9 cellular contexts compared by ENCODE assay signal in genomic region chr2:66432801-66433694, GRCh38. TPM values are rescaled to one million over a fixed set of nuclear protein-coding genes. Genes with fewer than 3 reads are reported as not detected.
A peak's percentile ranks its signal among the peaks of the same experiment; 100 is the strongest.
DNase-seq lines count a peak whose midpoint lies in the region; ATAC-seq and TF ChIP-seq lines count a peak whose summit lies in the region.
"Had no signal": no experiment of that assay in that cellular context is flagged by ENCODE, and none has a peak within 500 bp of the region (broad histone marks: within the 10 kb centered on the region; RNA-seq: fewer than 3 reads in every experiment).

No MANE protein-coding gene starts in this region.

- H3K9me3 Mint-ChIP-seq in glutamatergic neuron (ENCODE audit: unreplicated experiment): peaks cover 32% of the 10 kb centered on the region
- H3K9me3 Mint-ChIP-seq in nephron progenitor cell: no peaks in the 10 kb centered on the region

- peak; percentile 27 for TF ChIP-seq CTCF in glutamatergic neuron (IDR thresholded peaks at IDR 0.05; ENCODE audit: partially characterized antibody, unreplicated experiment)
- no peak for TF ChIP-seq CTCF in nephron progenitor cell (IDR thresholded peaks at IDR 0.05)

- H3K36me3 Mint-ChIP-seq in glutamatergic neuron (ENCODE audit: unreplicated experiment) (no peaks in the 10 kb centered on the region), nephron progenitor cell (ENCODE audit: low read depth) (peaks cover 11% of the 10 kb centered on the region)

- H3K4me1 Mint-ChIP-seq in glutamatergic neuron (ENCODE audit: low read depth, unreplicated experiment) (peaks cover 5% of the 10 kb centered on the region), nephron progenitor cell (peaks cover 46% of the 10 kb centered on the region)

- H3K27me3 Mint-ChIP-seq in glutamatergic neuron (ENCODE audit: unreplicated experiment): peaks cover 34% of the 10 kb centered on the region
- H3K27me3 Mint-ChIP-seq in nephron progenitor cell (ENCODE audit: low read depth, poor library complexity): no peaks in the 10 kb centered on the region

- DNase-seq in AG08396 (ENCODE audit: low spot score) (peak; percentile 94), H7 (peak; percentile 97), NCI-H510A (lab: John Stamatoyannopoulos, UW) (peak; percentile 94), amniotic epithelial cell (ENCODE audit: low read depth) (peak; percentile 98), glutamatergic neuron (peak; percentile 93), nephron progenitor cell (peak; percentile 89)
- no peak for DNase-seq in activated CD4-positive, CD25-positive, alpha-beta regulatory T cell (lab: John Stamatoyannopoulos, UW)

- ATAC-seq in GM18907 (IDR thresholded peaks at IDR 0.05; ENCODE audit: unreplicated experiment): no peak
- ATAC-seq: HCT116 had no signal

- H3K4me3 ChIP-seq in H7 (ENCODE audit: insufficient read depth, low read depth, low read length): peak overlapping the region; percentile 34

- peak overlapping the region; percentile 97 for H3K4me3 Mint-ChIP-seq in glutamatergic neuron (ENCODE audit: unreplicated experiment)
- H3K4me3 Mint-ChIP-seq in nephron progenitor cell: peak overlapping the region; percentile 93

- H3K27ac Mint-ChIP-seq in glutamatergic neuron (ENCODE audit: unreplicated experiment) (peak overlapping the region; percentile 99), nephron progenitor cell (peak overlapping the region; percentile 99)

- peaks cover 98% of the 10 kb centered on the region for H3K27me3 ChIP-seq in H7 (ENCODE audit: control insufficient read depth, insufficient read depth, low read length)

- no peaks in the 10 kb centered on the region for H3K36me3 ChIP-seq in H7 (replicated peaks; ENCODE audit: control insufficient read depth, insufficient read depth, low read length)

RNA-seq across cellular contexts. Expression of gene MEIS1, which starts 1.9 kb away (rescaled TPM):
- total RNA-seq in H7 (2014; rRNA removed; shearing (Covaris generic)): 0.15 and 0.28 TPM in 2 replicates
- 4.8 TPM for total RNA-seq in glutamatergic neuron (ENCODE audit: unreplicated experiment)

Comparison
In these comparisons a context has a peak if more than half of its experiments do, and no peak if none do; other contexts are left out.
1. DNase-seq: peak in AG08396 (single experiment), H7 (single experiment), NCI-H510A (single experiment), amniotic epithelial cell (single experiment), glutamatergic neuron (single experiment) and nephron progenitor cell (single experiment); none in activated CD4-positive, CD25-positive, alpha-beta regulatory T cell (0 of 4).